8 cellular contexts compared by ENCODE assay signal in the genomic region with DNA sequence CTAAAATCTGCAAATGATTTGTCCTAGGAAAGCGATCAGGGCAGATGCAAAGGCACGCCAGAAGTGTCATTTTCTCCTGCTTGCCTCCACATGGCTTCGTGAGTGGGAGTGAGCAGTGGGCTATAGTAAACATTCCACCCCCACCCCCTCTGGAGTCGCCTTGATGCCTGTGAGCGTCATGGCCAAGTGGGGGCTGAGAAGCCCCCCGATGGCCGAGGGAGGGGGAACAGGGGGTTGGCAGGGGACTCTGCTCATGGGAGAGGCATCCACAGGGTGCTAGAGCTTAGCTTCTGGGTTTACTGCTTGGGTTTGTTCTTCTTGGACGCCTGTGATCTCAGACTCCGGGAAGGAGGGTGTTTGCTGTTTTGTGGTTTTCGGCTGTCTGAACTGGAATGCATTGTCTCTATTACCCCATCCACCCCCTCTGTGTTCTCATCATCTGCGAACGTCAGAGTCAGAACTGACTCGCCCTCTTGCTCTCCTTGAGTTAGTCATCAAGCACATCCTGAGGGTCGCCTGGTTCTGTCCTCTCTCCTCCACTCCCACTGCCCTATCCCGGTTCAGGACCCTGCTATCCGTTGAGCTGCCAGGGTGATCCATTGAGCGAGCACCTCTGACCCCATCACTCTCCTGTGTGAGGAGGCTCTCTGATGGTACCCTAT. TPM values are rescaled to one million over a fixed set of nuclear protein-coding genes. Genes with fewer than 3 reads are reported as not detected.
A peak's percentile ranks its signal among the peaks of the same experiment; 100 is the strongest.
DNase-seq lines count a peak whose midpoint lies in the region; ATAC-seq and TF ChIP-seq lines count a peak whose summit lies in the region.

No MANE protein-coding gene starts in this region.

- no peaks in the 10 kb centered on the region for H3K9me3 Mint-ChIP-seq in activated CD4-positive, alpha-beta T cell treated with anti-CD3 and anti-CD28 coated beads, Interleukin-2, amount 10 ng/mL, durations not matched to agents 7 days and 5 days

- ATAC-seq in Right ventricle myocardium inferior (peak; percentile 54), HG03460 (IDR thresholded peaks at IDR 0.05; ENCODE audit: unreplicated experiment) (no peak), HG03097 (IDR thresholded peaks at IDR 0.05; ENCODE audit: low FRiP score, unreplicated experiment) (no peak)

- H3K27me3 ChIP-seq in stomach = no peaks in the 10 kb centered on the region

- H3K9me3 ChIP-seq in stomach = no peaks in the 10 kb centered on the region

- DNase-seq in Right ventricle myocardium inferior (ENCODE audit: missing footprints) = no peak
- DNase-seq in cardiac septum (ENCODE audit: low spot score) = no peak
- no peak for DNase-seq in activated CD4-positive, alpha-beta T cell treated with anti-CD3 and anti-CD28 coated beads, Interleukin-2, amount 10 ng/mL, durations not matched to agents 7 days and 5 days
- DNase-seq in fibroblast of villous mesenchyme (ENCODE audit: low read depth) = peak; percentile 99
- DNase-seq in stomach = no peak
- DNase-seq in NCI-H748 treated with DMSO at 0.1 percent for 48 hours (lab: John Stamatoyannopoulos, UW) = no peak

- TF ChIP-seq EP300 in stomach (IDR thresholded peaks at IDR 0.05) = no peak

- H3K36me3 Mint-ChIP-seq in activated CD4-positive, alpha-beta T cell treated with anti-CD3 and anti-CD28 coated beads, Interleukin-2, amount 10 ng/mL, durations not matched to agents 7 days and 5 days (ENCODE audit: low read depth) = peaks cover 3% of the 10 kb centered on the region

- no peaks in the 10 kb centered on the region for H3K36me3 ChIP-seq in stomach

- 46 to 64% (median 61%) methylated on average over 17 of the region's 17 CpGs for WGBS in stomach, 5 donors

- H3K27me3 Mint-ChIP-seq in activated CD4-positive, alpha-beta T cell treated with anti-CD3 and anti-CD28 coated beads, Interleukin-2, amount 10 ng/mL, durations not matched to agents 7 days and 5 days = no peaks in the 10 kb centered on the region

- no peak overlapping the region for H3K4me3 Mint-ChIP-seq in activated CD4-positive, alpha-beta T cell treated with anti-CD3 and anti-CD28 coated beads, Interleukin-2, amount 10 ng/mL, durations not matched to agents 7 days and 5 days

- H3K27ac ChIP-seq in stomach = peak overlapping the region; percentile 28 to 72 (median 68)

- H3K4me3 ChIP-seq in fibroblast of villous mesenchyme (ENCODE audit: low read depth, low read length) (peak overlapping the region; percentile 10), stomach (no peak overlapping the region)

- POLR2A ChIA-PET in activated CD4-positive, alpha-beta T cell treated with anti-CD3 and anti-CD28 coated beads, Interleukin-2, amount 10 ng/mL, durations not matched to agents 7 days and 5 days (lab: Charles Lee) = no interaction called here

- TF ChIP-seq POLR2A in stomach (IDR thresholded peaks at IDR 0.05) = no peak

- TF ChIP-seq CTCF in fibroblast of villous mesenchyme (IDR thresholded peaks at IDR 0.05; ENCODE audit: insufficient read depth, low read depth, low read length) = no peak
- TF ChIP-seq CTCF in stomach (IDR thresholded peaks at IDR 0.05) = no peak

- H3K27ac Mint-ChIP-seq in activated CD4-positive, alpha-beta T cell treated with anti-CD3 and anti-CD28 coated beads, Interleukin-2, amount 10 ng/mL, durations not matched to agents 7 days and 5 days = peak overlapping the region; percentile 82

- H3K4me1 ChIP-seq in stomach = peaks cover 5 to 35% (median 24%) of the 10 kb centered on the region in 4 donors

- intact Hi-C loops in Right ventricle myocardium inferior (cut with DNase I) = loop anchor here (5.0 kb wide), 1 partner anchor 36 kb away; no protein-coding TSS in a partner anchor
- intact Hi-C loops in cardiac septum (cut with DNase I) = no loop called here
- intact Hi-C loops in stomach (cut with DNase I; ENCODE audit: low total_unique reads) = no loop called here

- peaks cover 95% of the 10 kb centered on the region for H3K4me1 Mint-ChIP-seq in activated CD4-positive, alpha-beta T cell treated with anti-CD3 and anti-CD28 coated beads, Interleukin-2, amount 10 ng/mL, durations not matched to agents 7 days and 5 days

- CTCF ChIA-PET in activated CD4-positive, alpha-beta T cell treated with anti-CD3 and anti-CD28 coated beads, Interleukin-2, amount 10 ng/mL, durations not matched to agents 7 days and 5 days (lab: Charles Lee) = interaction anchor here (1.3 to 3.8 kb wide), 4 partner anchors 10 to 46 kb away, joined by 3 to 21 read pairs (median 14); no protein-coding TSS in a partner anchor

RNA-seq across cellular contexts. Expression of a gene that starts 15.4 kb away (rescaled TPM):
- total RNA-seq in Right ventricle myocardium inferior (not detected), cardiac septum (not detected), fibroblast of villous mesenchyme (not detected in 2 replicates), stomach (1 to 10 TPM in 1 of 5 donors, under 1 TPM in 3, not detected in 1; 0.18 to 3.5 (median 0.59) TPM)
- total RNA-seq in activated CD4-positive, alpha-beta T cell treated with anti-CD3 and anti-CD28 coated beads, Interleukin-2, amount 10 ng/mL, durations not matched to agents 7 days and 5 days = 1 to 10 TPM; 3.5 to 3.7 TPM
- polyA plus RNA-seq in stomach = 10 to 100 TPM in 1 of 3 donors, under 1 TPM in 1, not detected in 1; 0.62 to 23.2 TPM

RNA-seq across cellular contexts. Expression of a gene that starts 42.7 kb away (rescaled TPM):
- total RNA-seq in Right ventricle myocardium inferior = 228 TPM
- total RNA-seq in cardiac septum = 164 TPM
- 10 to 100 TPM; 65.2 to 67.9 TPM for total RNA-seq in activated CD4-positive, alpha-beta T cell treated with anti-CD3 and anti-CD28 coated beads, Interleukin-2, amount 10 ng/mL, durations not matched to agents 7 days and 5 days
- total RNA-seq in fibroblast of villous mesenchyme = 188 and 225 TPM in 2 replicates
- 100 to 1,000 TPM in 4 of 5 donors, 10 to 100 TPM in 1; 71.2 to 658 (median 186) TPM for total RNA-seq in stomach
- 100 to 1,000 TPM in 2 of 3 donors, 10 to 100 TPM in 1; 77.3 to 175 (median 138) TPM for polyA plus RNA-seq in stomach
